8 cellular contexts compared by ENCODE assay signal in genomic region chr17:20156196-20157077, GRCh38.
DNase-seq lines count a peak whose midpoint lies in the region; ATAC-seq and TF ChIP-seq lines count a peak whose summit lies in the region.

No MANE protein-coding gene starts in this region.

- H3K27me3 ChIP-seq in HUES6 (ENCODE audit: control insufficient read depth, insufficient read depth, low read length) (peaks cover 13% of the 10 kb centered on the region), aorta (ENCODE audit: control insufficient read depth in 1 of 2, insufficient read depth in 2 of 2, low read length in 1 of 2) (no peaks in the 10 kb centered on the region)

- H3K27ac Mint-ChIP-seq in activated CD4-positive, alpha-beta T cell treated with anti-CD3 and anti-CD28 coated beads, Interleukin-2, amount 10 ng/mL, durations not matched to agents 7 days and 5 days, result no peak overlapping the region
- H3K27ac Mint-ChIP-seq in nephron progenitor cell, result no peak overlapping the region

- intact Hi-C loops in aorta (cut with DNase I), result loop anchor here in 1 of 2 donors (5.0 kb wide), 1 partner anchor 51 kb away; no protein-coding TSS in a partner anchor

- peak overlapping the region; percentile 70 for H3K4me3 Mint-ChIP-seq in activated CD4-positive, alpha-beta T cell treated with anti-CD3 and anti-CD28 coated beads, Interleukin-2, amount 10 ng/mL, durations not matched to agents 7 days and 5 days
- peak overlapping the region; percentile 93 for H3K4me3 Mint-ChIP-seq in nephron progenitor cell

- peak overlapping the region; percentile 91 for H3K27ac ChIP-seq in HUES6 (ENCODE audit: low read depth, low read length)
- peak overlapping the region in 1 of 2 donors; percentile 49 for H3K27ac ChIP-seq in aorta (ENCODE audit: low read depth in 1 of 2, low read length in 2 of 2)

- H3K4me3 ChIP-seq in HUES6 (ENCODE audit: low read depth, low read length) (peak overlapping the region; percentile 96), aorta (ENCODE audit: low read length in 2 of 2) (peak overlapping the region; percentile 53 to 74)

- TF ChIP-seq CTCF in nephron progenitor cell (IDR thresholded peaks at IDR 0.05), result no peak

- H3K9ac ChIP-seq in HUES6 (ENCODE audit: low read length), result peak overlapping the region; percentile 95

- H3K27me3 Mint-ChIP-seq in activated CD4-positive, alpha-beta T cell treated with anti-CD3 and anti-CD28 coated beads, Interleukin-2, amount 10 ng/mL, durations not matched to agents 7 days and 5 days, result peaks cover 13% of the 10 kb centered on the region
- H3K27me3 Mint-ChIP-seq in nephron progenitor cell (ENCODE audit: low read depth, poor library complexity), result peaks cover 25% of the 10 kb centered on the region

- H3K36me3 ChIP-seq in HUES6 (ENCODE audit: control insufficient read depth, insufficient read depth, low read length), result no peaks in the 10 kb centered on the region
- no peaks in the 10 kb centered on the region for H3K36me3 ChIP-seq in aorta (ENCODE audit: control insufficient read depth in 1 of 2, insufficient read depth in 2 of 2, low read length in 1 of 2)

- POLR2A ChIA-PET in activated CD4-positive, alpha-beta T cell treated with anti-CD3 and anti-CD28 coated beads, Interleukin-2, amount 10 ng/mL, durations not matched to agents 7 days and 5 days (lab: Charles Lee), result no interaction called here

- WGBS in aorta, 2 donors, result 1% methylated on average over 73 of the region's 73 CpGs

- DNase-seq in EL, result peak; percentile 56
- no peak for DNase-seq in activated CD4-positive, alpha-beta T cell treated with anti-CD3 and anti-CD28 coated beads, Interleukin-2, amount 10 ng/mL, durations not matched to agents 7 days and 5 days
- DNase-seq in fibroblast of peridontal ligament (ENCODE audit: extremely low read depth), result peak; percentile 25
- peak; percentile 67 for DNase-seq in nephron progenitor cell
- peak; percentile 62 to 76 for DNase-seq in aorta

- H3K4me1 Mint-ChIP-seq in activated CD4-positive, alpha-beta T cell treated with anti-CD3 and anti-CD28 coated beads, Interleukin-2, amount 10 ng/mL, durations not matched to agents 7 days and 5 days, result peaks cover 4% of the 10 kb centered on the region
- peaks cover 6% of the 10 kb centered on the region for H3K4me1 Mint-ChIP-seq in nephron progenitor cell

- no peaks in the 10 kb centered on the region for H3K9me3 Mint-ChIP-seq in activated CD4-positive, alpha-beta T cell treated with anti-CD3 and anti-CD28 coated beads, Interleukin-2, amount 10 ng/mL, durations not matched to agents 7 days and 5 days
- no peaks in the 10 kb centered on the region for H3K9me3 Mint-ChIP-seq in nephron progenitor cell

- peak; percentile 12 for ATAC-seq in GM21515 (IDR thresholded peaks at IDR 0.05; ENCODE audit: unreplicated experiment)
- ATAC-seq in aorta (ENCODE audit: low FRiP score), result peak; percentile 54
- no peak for ATAC-seq in GM18861 (IDR thresholded peaks at IDR 0.05; ENCODE audit: unreplicated experiment)

- H3K9me3 ChIP-seq in HUES6 (ENCODE audit: control insufficient read depth, insufficient read depth, low read depth, low read length), result no peaks in the 10 kb centered on the region
- H3K9me3 ChIP-seq in aorta (ENCODE audit: control insufficient read depth, low read length), result no peaks in the 10 kb centered on the region

- H3K36me3 Mint-ChIP-seq in activated CD4-positive, alpha-beta T cell treated with anti-CD3 and anti-CD28 coated beads, Interleukin-2, amount 10 ng/mL, durations not matched to agents 7 days and 5 days (ENCODE audit: low read depth), result no peaks in the 10 kb centered on the region
- no peaks in the 10 kb centered on the region for H3K36me3 Mint-ChIP-seq in nephron progenitor cell (ENCODE audit: low read depth)

- CTCF ChIA-PET in activated CD4-positive, alpha-beta T cell treated with anti-CD3 and anti-CD28 coated beads, Interleukin-2, amount 10 ng/mL, durations not matched to agents 7 days and 5 days (lab: Charles Lee), result interaction anchor here (0.7 kb wide), 1 partner anchor 158 kb away, joined by 3 read pairs; no protein-coding TSS in a partner anchor

- H3K4me1 ChIP-seq in HUES6 (ENCODE audit: control insufficient read depth, insufficient read depth, low read length), result peaks cover 21% of the 10 kb centered on the region
- H3K4me1 ChIP-seq in aorta (ENCODE audit: control insufficient read depth in 1 of 2, insufficient read depth in 2 of 2, low read length in 2 of 2), result peaks cover 4 to 6% of the 10 kb centered on the region in 2 donors
